ENCODE assay signal across 8 cellular contexts in genomic region chr17:27457405-27457730, GRCh38.
DNase-seq lines count a peak whose midpoint lies in the region; ATAC-seq lines count a peak whose summit lies in the region.

No MANE protein-coding gene starts in this region.

- no peaks in the 10 kb centered on the region for H3K27me3 ChIP-seq in muscle layer of colon (ENCODE audit: control insufficient read depth in 1 of 2, insufficient read depth in 2 of 2, low read length in 2 of 2)

- H3K27ac ChIP-seq in muscle layer of colon (ENCODE audit: low read depth, low read length), result peak overlapping the region; percentile 59

- DNase-seq in stimulated activated naive CD8-positive, alpha-beta T cell treated with anti-CD3 and anti-CD28 coated beads, Interleukin-15, Interleukin-2, amounts not matched to agents 100 U/mL and 50 U/mL, for 24 hours, result no peak
- DNase-seq in central memory CD8-positive, alpha-beta T cell (ENCODE audit: low spot score in 2 of 2), result no peak
- DNase-seq in NCI-H446 treated with DMSO at 0.1 percent for 48 hours (lab: John Stamatoyannopoulos, UW), result no peak
- no peak for DNase-seq in RPMI8226

- peak overlapping the region; percentile 79 to 86 for H3K4me3 ChIP-seq in muscle layer of colon (ENCODE audit: low read depth in 1 of 2, low read length in 2 of 2)

- H3K4me1 Mint-ChIP-seq in stimulated activated naive CD8-positive, alpha-beta T cell treated with anti-CD3 and anti-CD28 coated beads, Interleukin-15, Interleukin-2, amounts not matched to agents 100 ng/mL and 50 ng/mL, for 24 hours (ENCODE audit: low read depth), result peaks cover 57% of the 10 kb centered on the region
- H3K4me1 Mint-ChIP-seq in central memory CD8-positive, alpha-beta T cell, result peaks cover 28% of the 10 kb centered on the region

- no peaks in the 10 kb centered on the region for H3K9me3 Mint-ChIP-seq in stimulated activated naive CD8-positive, alpha-beta T cell treated with anti-CD3 and anti-CD28 coated beads, Interleukin-15, Interleukin-2, amounts not matched to agents 100 ng/mL and 50 ng/mL, for 24 hours
- no peaks in the 10 kb centered on the region for H3K9me3 Mint-ChIP-seq in central memory CD8-positive, alpha-beta T cell

- peaks cover 9% of the 10 kb centered on the region for H3K27me3 Mint-ChIP-seq in stimulated activated naive CD8-positive, alpha-beta T cell treated with anti-CD3 and anti-CD28 coated beads, Interleukin-15, Interleukin-2, amounts not matched to agents 100 ng/mL and 50 ng/mL, for 24 hours
- no peaks in the 10 kb centered on the region for H3K27me3 Mint-ChIP-seq in central memory CD8-positive, alpha-beta T cell

- H3K36me3 ChIP-seq in muscle layer of colon (ENCODE audit: insufficient read depth, low read length), result no peaks in the 10 kb centered on the region

- H3K9me3 ChIP-seq in muscle layer of colon (ENCODE audit: low read length), result no peaks in the 10 kb centered on the region

- no peak for ATAC-seq in stimulated activated naive CD8-positive, alpha-beta T cell treated with anti-CD3 and anti-CD28 coated beads, Interleukin-15, Interleukin-2, amounts not matched to agents 100 U/mL and 50 U/mL, for 24 hours
- ATAC-seq in central memory CD8-positive, alpha-beta T cell (replicated peaks; ENCODE audit: extremely low read depth, poor library complexity, severe bottlenecking), result no peak
- ATAC-seq in HG02840 (IDR thresholded peaks at IDR 0.05; ENCODE audit: low FRiP score, unreplicated experiment) (no peak), HG03460 (IDR thresholded peaks at IDR 0.05; ENCODE audit: unreplicated experiment) (no peak)

- peaks cover 41% of the 10 kb centered on the region for H3K4me1 ChIP-seq in muscle layer of colon (ENCODE audit: insufficient read depth, low read length)

- H3K27ac Mint-ChIP-seq in stimulated activated naive CD8-positive, alpha-beta T cell treated with anti-CD3 and anti-CD28 coated beads, Interleukin-15, Interleukin-2, amounts not matched to agents 100 ng/mL and 50 ng/mL, for 24 hours, result peak overlapping the region; percentile 89
- peak overlapping the region; percentile 88 for H3K27ac Mint-ChIP-seq in central memory CD8-positive, alpha-beta T cell (ENCODE audit: low read depth)

- H3K4me3 Mint-ChIP-seq in stimulated activated naive CD8-positive, alpha-beta T cell treated with anti-CD3 and anti-CD28 coated beads, Interleukin-15, Interleukin-2, amounts not matched to agents 100 ng/mL and 50 ng/mL, for 24 hours, result peak overlapping the region; percentile 96
- peak overlapping the region; percentile 97 for H3K4me3 Mint-ChIP-seq in central memory CD8-positive, alpha-beta T cell

- H3K36me3 Mint-ChIP-seq in stimulated activated naive CD8-positive, alpha-beta T cell treated with anti-CD3 and anti-CD28 coated beads, Interleukin-15, Interleukin-2, amounts not matched to agents 100 ng/mL and 50 ng/mL, for 24 hours (ENCODE audit: low read depth), result peaks cover 13% of the 10 kb centered on the region
- peaks cover 3% of the 10 kb centered on the region for H3K36me3 Mint-ChIP-seq in central memory CD8-positive, alpha-beta T cell (ENCODE audit: insufficient read depth)

- peak overlapping the region; percentile 37 for H3K9ac ChIP-seq in muscle layer of colon (ENCODE audit: low read length)
